Comparison of ENCODE assay signal across 13 cellular contexts in the genomic region with DNA sequence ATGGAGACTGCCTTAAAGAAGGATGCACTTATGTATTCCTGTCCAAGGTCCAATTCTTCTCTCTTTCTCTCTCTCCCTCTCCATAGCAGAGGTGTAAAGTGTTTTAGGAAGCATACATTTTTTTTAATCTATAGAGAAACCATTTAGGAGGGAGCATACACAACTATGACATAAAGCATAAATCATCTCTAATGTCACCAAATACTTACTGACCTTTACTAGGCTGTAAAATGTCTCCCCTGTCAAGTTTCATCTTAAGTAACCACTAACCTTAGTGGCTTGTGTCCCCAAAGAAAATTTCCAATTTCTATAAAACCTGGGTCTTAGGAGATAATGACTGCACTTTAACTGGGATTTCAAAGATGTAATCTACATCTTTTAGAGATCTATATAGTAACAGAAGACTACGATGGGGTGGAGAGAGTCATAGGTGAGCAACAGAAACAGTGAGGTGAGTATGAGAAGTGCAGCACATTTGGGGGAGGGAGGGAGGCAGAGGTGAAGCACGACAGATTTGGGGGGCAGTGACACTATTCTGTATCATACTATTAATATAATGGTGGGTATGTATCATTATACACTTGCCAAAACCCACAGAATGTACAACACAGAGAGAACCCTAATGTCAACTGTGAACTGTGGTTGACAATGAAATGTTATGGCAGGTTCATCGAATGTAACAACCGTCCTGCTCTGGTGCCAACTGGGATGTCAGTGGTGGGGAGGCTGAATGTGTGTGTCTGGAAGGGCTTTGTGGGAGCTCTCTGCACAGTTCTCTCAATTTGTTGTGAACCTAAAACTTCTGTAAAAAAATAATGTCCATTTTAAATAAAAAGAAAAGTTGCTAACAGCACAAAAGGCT.
DNase-seq lines count a peak whose midpoint lies in the region; ATAC-seq and TF ChIP-seq lines count a peak whose summit lies in the region.
"Had no signal": no experiment of that assay in that cellular context is flagged by ENCODE, and none has a peak within 500 bp of the region (broad histone marks: within the 10 kb centered on the region; RNA-seq: fewer than 3 reads in every experiment).

No MANE protein-coding gene starts in this region.

- no peak for ATAC-seq in T-helper 17 cell
- ATAC-seq in central memory CD8-positive, alpha-beta T cell (replicated peaks; ENCODE audit: extremely low read depth, poor library complexity, severe bottlenecking): peak; percentile 21

- H3K4me3 ChIP-seq in CD8-positive, alpha-beta memory T cell (ENCODE audit: low read length): no peak overlapping the region
- H3K4me3 ChIP-seq in spleen: no peak overlapping the region
- H3K4me3 ChIP-seq: adrenal gland, right lobe of liver had no signal

- peak overlapping the region; percentile 3 for H3K27ac ChIP-seq in CD8-positive, alpha-beta memory T cell (ENCODE audit: low read depth, low read length)
- peak overlapping the region; percentile 53 to 89 (median 84) for H3K27ac ChIP-seq in spleen
- H3K27ac ChIP-seq: adrenal gland had no signal

- no peaks in the 10 kb centered on the region for H3K27me3 ChIP-seq in CD8-positive, alpha-beta memory T cell (ENCODE audit: insufficient read depth, low read length, poor library complexity, severe bottlenecking)
- no peaks in the 10 kb centered on the region for H3K27me3 ChIP-seq in spleen (replicated peaks in 1 of 7)
- H3K27me3 ChIP-seq: adrenal gland, right lobe of liver had no signal

- no peaks in the 10 kb centered on the region for H3K36me3 ChIP-seq in CD8-positive, alpha-beta memory T cell (ENCODE audit: insufficient read depth, low read length)
- H3K36me3 ChIP-seq in spleen: no peaks in the 10 kb centered on the region
- H3K36me3 ChIP-seq: adrenal gland, right lobe of liver had no signal

- CTCF ChIA-PET in CD8-positive, alpha-beta memory T cell (lab: Charles Lee): interaction anchor here (1.1 to 2.0 kb wide), 5 partner anchors 11 to 50 kb away, joined by 3 to 4 read pairs (median 4); no protein-coding TSS in a partner anchor
- CTCF ChIA-PET in Calu3 (lab: Charles Lee): no interaction called here

- no peaks in the 10 kb centered on the region for H3K27me3 Mint-ChIP-seq in CD8-positive, alpha-beta memory T cell
- no peaks in the 10 kb centered on the region for H3K27me3 Mint-ChIP-seq in T-helper 17 cell
- H3K27me3 Mint-ChIP-seq in central memory CD8-positive, alpha-beta T cell: no peaks in the 10 kb centered on the region
- H3K27me3 Mint-ChIP-seq in Calu3 (ENCODE audit: unreplicated experiment): no peaks in the 10 kb centered on the region

- H3K27ac Mint-ChIP-seq in CD8-positive, alpha-beta memory T cell: peak overlapping the region; percentile 84 to 99 (median 96)
- H3K27ac Mint-ChIP-seq in T-helper 17 cell (peak overlapping the region; percentile 99), Calu3 (ENCODE audit: unreplicated experiment) (no peak overlapping the region)
- peak overlapping the region; percentile 94 for H3K27ac Mint-ChIP-seq in central memory CD8-positive, alpha-beta T cell (ENCODE audit: low read depth)
- H3K27ac Mint-ChIP-seq: H9 had no signal

- no TSS peak for BruUV-seq in Calu3 (replicated peaks; lab: Mats Ljungman, UMichigan)

- peaks cover 7 to 15% (median 14%) of the 10 kb centered on the region in 3 donors for H3K36me3 Mint-ChIP-seq in CD8-positive, alpha-beta memory T cell
- H3K36me3 Mint-ChIP-seq in T-helper 17 cell (ENCODE audit: low read depth) (peaks cover 2% of the 10 kb centered on the region), Calu3 (ENCODE audit: insufficient read depth, unreplicated experiment) (no peaks in the 10 kb centered on the region)
- peaks cover 25% of the 10 kb centered on the region for H3K36me3 Mint-ChIP-seq in central memory CD8-positive, alpha-beta T cell (ENCODE audit: insufficient read depth)

- POLR2A ChIA-PET in CD8-positive, alpha-beta memory T cell (lab: Charles Lee): interaction anchor here (1.5 kb wide), 1 partner anchor 15 kb away, joined by 3 read pairs; no protein-coding TSS in a partner anchor

- peak overlapping the region; percentile 54 to 85 (median 78) for H3K4me3 Mint-ChIP-seq in CD8-positive, alpha-beta memory T cell
- H3K4me3 Mint-ChIP-seq in T-helper 17 cell (no peak overlapping the region), Calu3 (ENCODE audit: low read depth, unreplicated experiment) (no peak overlapping the region)
- peak overlapping the region; percentile 56 for H3K4me3 Mint-ChIP-seq in central memory CD8-positive, alpha-beta T cell
- H3K4me3 Mint-ChIP-seq: H9 had no signal

- H3K9me3 ChIP-seq in CD8-positive, alpha-beta memory T cell (ENCODE audit: low read length): no peaks in the 10 kb centered on the region
- H3K9me3 ChIP-seq in T-helper 17 cell (ENCODE audit: control insufficient read depth, low read length, poor library complexity, severe bottlenecking): no peaks in the 10 kb centered on the region
- no peaks in the 10 kb centered on the region for H3K9me3 ChIP-seq in spleen
- H3K9me3 ChIP-seq: adrenal gland, right lobe of liver had no signal

- intact Hi-C loops in spleen (cut with DNase I; ENCODE audit: low total_unique reads): no loop called here
- intact Hi-C loops in Calu3 (cut with micrococcal nuclease; ENCODE audit: unreplicated experiment): no loop called here

- H3K9me3 Mint-ChIP-seq in CD8-positive, alpha-beta memory T cell: no peaks in the 10 kb centered on the region
- no peaks in the 10 kb centered on the region for H3K9me3 Mint-ChIP-seq in central memory CD8-positive, alpha-beta T cell
- no peaks in the 10 kb centered on the region for H3K9me3 Mint-ChIP-seq in Calu3 (ENCODE audit: low read depth, unreplicated experiment)
- H3K9me3 Mint-ChIP-seq: H9 had no signal

- no peak for TF ChIP-seq POLR2A in spleen (IDR thresholded peaks at IDR 0.05)

- H3K4me1 ChIP-seq in CD8-positive, alpha-beta memory T cell (ENCODE audit: insufficient read depth, low read length): peaks cover 99% of the 10 kb centered on the region
- H3K4me1 ChIP-seq in spleen: peaks cover 28 to 100% (median 92%) of the 10 kb centered on the region in 6 donors

- peaks cover 95 to 100% (median 100%) of the 10 kb centered on the region in 3 donors for H3K4me1 Mint-ChIP-seq in CD8-positive, alpha-beta memory T cell
- H3K4me1 Mint-ChIP-seq in T-helper 17 cell (peaks cover 62% of the 10 kb centered on the region), Calu3 (ENCODE audit: low read depth, unreplicated experiment) (peaks cover 22% of the 10 kb centered on the region)
- peaks cover 93% of the 10 kb centered on the region for H3K4me1 Mint-ChIP-seq in central memory CD8-positive, alpha-beta T cell

- WGBS in spleen, 5 donors: 73 to 88% (median 84%) methylated on average over 4 of the region's 4 CpGs

- TF ChIP-seq CTCF in spleen (IDR thresholded peaks at IDR 0.05 in 8 of 11, conservative IDR thresholded peaks at IDR 0.05 in 3 of 11): no peak
- TF ChIP-seq CTCF in Calu3 (IDR thresholded peaks at IDR 0.05; ENCODE audit: unreplicated experiment): no peak

- DNase-seq in CD8-positive, alpha-beta memory T cell: no peak
- DNase-seq in T-helper 17 cell: no peak
- DNase-seq in central memory CD8-positive, alpha-beta T cell (ENCODE audit: low spot score in 2 of 2): no peak
- no peak for DNase-seq in spleen
- no peak for DNase-seq in SW480 (ENCODE audit: low spot score)
- no peak for DNase-seq in stimulated activated CD4-positive, alpha-beta T cell treated with anti-CD3 and anti-CD28 coated beads, Interleukin-4, amount 100 ng/mL, for 1 hour
- no peak for DNase-seq in Calu3
- DNase-seq: adrenal gland; H9; kidney glomerular epithelial cell; NCI-H1417 treated with DMSO at 0.1 percent for 48 hours; right lobe of liver; stimulated activated CD4-positive, alpha-beta T cell treated with anti-CD3 and anti-CD28 coated beads, Interleukin-1b, Interleukin-23, amount 100 ng/mL, for 48 hours had no signal

Comparison
In these comparisons a context has a peak if more than half of its experiments do, and no peak if none do; other contexts are left out.
1. H3K4me3 Mint-ChIP-seq: peak in CD8-positive, alpha-beta memory T cell (7 of 7) and central memory CD8-positive, alpha-beta T cell (single experiment); none in T-helper 17 cell (single experiment) and Calu3 (single experiment).